ENCODE assay signal across 14 cellular contexts in genomic region chr7:37656913-37657530, GRCh38. TPM values are rescaled to one million over a fixed set of nuclear protein-coding genes. Genes with fewer than 3 reads are reported as not detected.
DNase-seq lines count a peak whose midpoint lies in the region; ATAC-seq and TF ChIP-seq lines count a peak whose summit lies in the region.
"Had no signal": no experiment of that assay in that cellular context is flagged by ENCODE, and none has a peak within 500 bp of the region (broad histone marks: within the 10 kb centered on the region; RNA-seq: fewer than 3 reads in every experiment).

No MANE protein-coding gene starts in this region.

- DNase-seq in Right ventricle myocardium inferior (ENCODE audit: missing footprints), result no peak
- no peak for DNase-seq in left cardiac atrium
- peak; percentile 58 to 70 for DNase-seq in Kasumi-1 (lab: John Stamatoyannopoulos, UW)
- no peak for DNase-seq in upper lobe of right lung
- no peak for DNase-seq in spleen
- no peak for DNase-seq in NCI-H1105 (lab: John Stamatoyannopoulos, UW)
- no peak for DNase-seq in HPDE6-E6E7 (ENCODE audit: extremely low spot score)
- DNase-seq: ACHN, anterior cingulate cortex, kidney, retina had no signal

- no peaks in the 10 kb centered on the region for H3K9me3 ChIP-seq in upper lobe of right lung
- H3K9me3 ChIP-seq in spleen, result peaks cover 0 to 3% (median 0%) of the 10 kb centered on the region in 8 donors

- intact Hi-C loops in Right ventricle myocardium inferior (cut with DNase I) (no loop called here), left cardiac atrium (cut with DNase I) (no loop called here), upper lobe of right lung (cut with DNase I) (no loop called here), spleen (cut with DNase I; ENCODE audit: low total_unique reads) (no loop called here)

- peak; percentile 23 for ATAC-seq in Right ventricle myocardium inferior
- ATAC-seq in left cardiac atrium, result no peak
- ATAC-seq in HG02759 (IDR thresholded peaks at IDR 0.05; ENCODE audit: unreplicated experiment), result peak; percentile 90
- peak; percentile 74 for ATAC-seq in upper lobe of right lung
- ATAC-seq: activated CD4-positive, CD25-positive, alpha-beta regulatory T cell treated with anti-CD3 and anti-CD28 coated beads, Interleukin-2, amount 50 U/mL, for 24 hours had no signal

- TF ChIP-seq CTCF in upper lobe of right lung (IDR thresholded peaks at IDR 0.05) (no peak), spleen (IDR thresholded peaks at IDR 0.05 in 8 of 11, conservative IDR thresholded peaks at IDR 0.05 in 3 of 11) (no peak)

- TF ChIP-seq POLR2A in spleen (IDR thresholded peaks at IDR 0.05), result no peak

- H3K27me3 ChIP-seq in upper lobe of right lung, result no peaks in the 10 kb centered on the region
- no peaks in the 10 kb centered on the region for H3K27me3 ChIP-seq in spleen (replicated peaks in 1 of 7)

- 25 to 57% (median 49%) methylated on average over 1 of the region's 1 CpG for WGBS in spleen, 5 donors

- H3K4me1 ChIP-seq in upper lobe of right lung (no peaks in the 10 kb centered on the region), spleen (peaks cover 0 to 12% (median 3%) of the 10 kb centered on the region in 6 donors)

- no peak overlapping the region for H3K27ac ChIP-seq in upper lobe of right lung
- H3K27ac ChIP-seq in spleen, result peak overlapping the region in 2 of 8 donors; percentile 28 to 43

- H3K36me3 ChIP-seq in upper lobe of right lung, result no peaks in the 10 kb centered on the region
- no peaks in the 10 kb centered on the region for H3K36me3 ChIP-seq in spleen

- H3K4me3 ChIP-seq in upper lobe of right lung (no peak overlapping the region), spleen (no peak overlapping the region)

RNA-seq across cellular contexts. Expression of gene GPR141, which starts 26.5 kb away (rescaled TPM):
- 0.60 TPM for total RNA-seq in Right ventricle myocardium inferior
- under 1 TPM in 1 of 2 donors, not detected in 1; 0.56 TPM for total RNA-seq in left cardiac atrium
- total RNA-seq in upper lobe of right lung, result 4.0 TPM
- 10 to 100 TPM in 5 of 7 donors, 1 to 10 TPM in 2; 4.6 to 37.4 (median 16.4) TPM for total RNA-seq in spleen
- 1 to 10 TPM in 2 of 3 donors, under 1 TPM in 1; 0.20 to 1.5 (median 1.0) TPM for polyA plus RNA-seq in spleen
- total RNA-seq: HT-29 had no signal

Comparison
In these comparisons a context has a peak if more than half of its experiments do, and no peak if none do; other contexts are left out.
1. ATAC-seq: peak in Right ventricle myocardium inferior (single experiment), HG02759 (single experiment) and upper lobe of right lung (single experiment); none in left cardiac atrium (0 of 2).
2. DNase-seq: peak in Kasumi-1 (2 of 2); none in Right ventricle myocardium inferior (single experiment), left cardiac atrium (single experiment), upper lobe of right lung (single experiment), spleen (single experiment), NCI-H1105 (single experiment) and HPDE6-E6E7 (single experiment).